ENCODE assay signal across 12 cellular contexts in genomic region chr1:67590329-67590728, GRCh38.
DNase-seq lines count a peak whose midpoint lies in the region; ATAC-seq and TF ChIP-seq lines count a peak whose summit lies in the region.
"Had no signal": no experiment of that assay in that cellular context is flagged by ENCODE, and none has a peak within 500 bp of the region (broad histone marks: within the 10 kb centered on the region; RNA-seq: fewer than 3 reads in every experiment).

No MANE protein-coding gene starts in this region.

- H3K4me1 Mint-ChIP-seq in GM23338: peaks cover 13% of the 10 kb centered on the region
- H3K4me1 Mint-ChIP-seq in brain: peaks cover 26% of the 10 kb centered on the region
- H3K4me1 Mint-ChIP-seq in T-helper 17 cell: no peaks in the 10 kb centered on the region
- H3K4me1 Mint-ChIP-seq: memory B cell had no signal

- no peak for TF ChIP-seq EP300 in sigmoid colon (IDR thresholded peaks at IDR 0.05)

- no peaks in the 10 kb centered on the region for H3K36me3 ChIP-seq in GM23338 (ENCODE audit: insufficient read depth)
- H3K36me3 ChIP-seq in right atrium auricular region: no peaks in the 10 kb centered on the region
- H3K36me3 ChIP-seq in sigmoid colon: no peaks in the 10 kb centered on the region
- H3K36me3 ChIP-seq: thyroid gland had no signal

- H3K36me3 Mint-ChIP-seq in GM23338 (ENCODE audit: low read depth): no peaks in the 10 kb centered on the region
- no peaks in the 10 kb centered on the region for H3K36me3 Mint-ChIP-seq in brain
- peaks cover 3% of the 10 kb centered on the region for H3K36me3 Mint-ChIP-seq in T-helper 17 cell (ENCODE audit: low read depth)
- H3K36me3 Mint-ChIP-seq: memory B cell had no signal

- H4K20me1 ChIP-seq in GM23338 (replicated peaks; ENCODE audit: insufficient read depth): no peaks in the 10 kb centered on the region

- intact Hi-C loops in sigmoid colon (cut with DNase I): loop anchor here (5.0 kb wide), 1 partner anchor 92 kb away; no protein-coding TSS in a partner anchor

- H3K4me2 ChIP-seq in GM23338: no peak overlapping the region

- H2AFZ ChIP-seq in GM23338: peak overlapping the region; percentile 16; the same call in 1 of the 2 replicates

- DNase-seq in GM23338 (ENCODE audit: low spot score) (no peak), right atrium auricular region (ENCODE audit: low spot score) (peak; percentile 73), sigmoid colon (peak; percentile 73), NCI-H226 (no peak), T-helper 17 cell (no peak), DMS153 (lab: John Stamatoyannopoulos, UW) (no peak)
- DNase-seq: activated CD8-positive, alpha-beta memory T cell treated with anti-CD3 and anti-CD28 coated beads, Interleukin-2, amount 50 U/mL, for 48 hours; thyroid gland had no signal

- H3K27me3 Mint-ChIP-seq in GM23338 (ENCODE audit: insufficient read depth, low read depth, poor library complexity): peaks cover 2% of the 10 kb centered on the region
- H3K27me3 Mint-ChIP-seq in brain: peaks cover 6% of the 10 kb centered on the region
- H3K27me3 Mint-ChIP-seq in T-helper 17 cell: peaks cover 19% of the 10 kb centered on the region

- no peak overlapping the region for H3K27ac ChIP-seq in GM23338 (ENCODE audit: low read depth)
- peak overlapping the region; percentile 35 to 41 for H3K27ac ChIP-seq in right atrium auricular region
- peak overlapping the region; percentile 31 to 69 (median 50) for H3K27ac ChIP-seq in sigmoid colon
- H3K27ac ChIP-seq: SK-N-MC had no signal

- H3K9me3 Mint-ChIP-seq in GM23338 (no peaks in the 10 kb centered on the region), brain (no peaks in the 10 kb centered on the region)
- H3K9me3 Mint-ChIP-seq: memory B cell had no signal

- WGBS in sigmoid colon, 2 donors: 54 to 86% methylated on average over 3 of the region's 3 CpGs

- peaks cover 5% of the 10 kb centered on the region; the same call in 1 of the 2 replicates for H3K9me2 ChIP-seq in GM23338 (ENCODE audit: insufficient read depth)

- ATAC-seq in GM23338 (no peak), T-helper 17 cell (no peak), HG02973 (IDR thresholded peaks at IDR 0.05; ENCODE audit: unreplicated experiment) (no peak)

- no peak for TF ChIP-seq POLR2A in sigmoid colon (IDR thresholded peaks at IDR 0.05)

- no peaks in the 10 kb centered on the region for H3F3A ChIP-seq in GM23338 (replicated peaks; ENCODE audit: low read depth)

- H3K4me3 Mint-ChIP-seq in GM23338 (no peak overlapping the region), brain (peak overlapping the region in 1 of 5 experiments; percentile 8), T-helper 17 cell (no peak overlapping the region)
- H3K4me3 Mint-ChIP-seq: memory B cell had no signal

- no peaks in the 10 kb centered on the region for H3K4me1 ChIP-seq in GM23338 (ENCODE audit: insufficient read depth)
- peaks cover 0 to 29% of the 10 kb centered on the region in 2 donors for H3K4me1 ChIP-seq in right atrium auricular region
- peaks cover 0 to 31% (median 26%) of the 10 kb centered on the region in 4 donors for H3K4me1 ChIP-seq in sigmoid colon

- TF ChIP-seq CTCF in GM23338 (conservative IDR thresholded peaks at IDR 0.05; ENCODE audit: low read depth in 2 of 2) (no peak), brain (conservative IDR thresholded peaks at IDR 0.05) (no peak), right atrium auricular region (IDR thresholded peaks at IDR 0.05) (no peak), sigmoid colon (IDR thresholded peaks at IDR 0.05) (no peak)

- H3K27me3 ChIP-seq in GM23338 (ENCODE audit: insufficient read depth) (no peaks in the 10 kb centered on the region), right atrium auricular region (no peaks in the 10 kb centered on the region), sigmoid colon (no peaks in the 10 kb centered on the region)
- H3K27me3 ChIP-seq: thyroid gland had no signal

- H3K79me2 ChIP-seq in GM23338 (replicated peaks; ENCODE audit: insufficient read depth): no peaks in the 10 kb centered on the region

- H3K9me3 ChIP-seq in right atrium auricular region (no peaks in the 10 kb centered on the region), sigmoid colon (no peaks in the 10 kb centered on the region), T-helper 17 cell (ENCODE audit: control insufficient read depth, low read length, poor library complexity, severe bottlenecking) (no peaks in the 10 kb centered on the region)
- H3K9me3 ChIP-seq: thyroid gland had no signal

- H3K4me3 ChIP-seq in GM23338 (no peak overlapping the region), right atrium auricular region (no peak overlapping the region), sigmoid colon (no peak overlapping the region)
- H3K4me3 ChIP-seq: SK-N-MC, thyroid gland had no signal

- H3K27ac Mint-ChIP-seq in GM23338 (peak overlapping the region; percentile 19), brain (peak overlapping the region in 4 of 5 experiments; percentile 19 to 64 (median 42)), T-helper 17 cell (no peak overlapping the region)
- H3K27ac Mint-ChIP-seq: memory B cell had no signal

TF ChIP-seq in GM23338, 12 proteins besides CTCF, POLR2A, EP300 and RAD21:
- TF ChIP-seq POLR2AphosphoS5 (IDR thresholded peaks at IDR 0.05; ENCODE audit: low read depth): no peak
- TF ChIP-seq ZNF331 (CRISPR knock-in tag; IDR thresholded peaks at IDR 0.05; ENCODE audit: low read depth): no peak
- no peak for TF ChIP-seq STAT1 (IDR thresholded peaks at IDR 0.05; ENCODE audit: unreplicated experiment)
- no peak for TF ChIP-seq EZH2 (IDR thresholded peaks at IDR 0.05; ENCODE audit: low read depth, unreplicated experiment)
- no peak for TF ChIP-seq REST (IDR thresholded peaks at IDR 0.05; ENCODE audit: unreplicated experiment)

Comparison
In these comparisons a context has a peak if more than half of its experiments do, and no peak if none do; other contexts are left out.
1. DNase-seq: peak in right atrium auricular region (single experiment) and sigmoid colon (single experiment); none in GM23338 (single experiment), NCI-H226 (single experiment), T-helper 17 cell (0 of 3) and DMS153 (single experiment).